ENCODE assay signal across 29 cellular contexts in the genomic region with DNA sequence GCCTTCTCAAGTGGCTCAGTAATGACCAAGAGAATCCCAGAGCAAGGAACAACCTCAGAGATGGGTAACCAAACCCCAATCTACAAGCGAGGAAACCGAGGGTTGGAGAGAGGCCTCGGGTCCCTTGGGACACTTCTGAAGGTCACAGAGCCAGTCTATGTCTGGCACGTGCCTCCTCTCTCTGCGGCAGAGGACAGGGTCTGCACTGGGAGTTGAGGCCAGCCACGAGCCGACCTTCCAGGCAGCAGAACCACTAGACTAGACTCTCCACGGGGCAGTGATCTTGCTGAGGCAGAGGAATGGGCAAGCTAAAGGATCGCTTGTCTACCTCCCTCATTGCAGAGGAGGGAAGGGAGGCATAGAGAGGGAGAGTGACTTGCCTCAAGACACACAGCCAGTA.
"Had no signal": no experiment of that assay in that cellular context is flagged by ENCODE, and none has a peak within 500 bp of the region (broad histone marks: within the 10 kb centered on the region; RNA-seq: fewer than 3 reads in every experiment).

No MANE protein-coding gene starts in this region.

- H3K4me3 Mint-ChIP-seq: activated CD4-positive, alpha-beta memory T cell treated with anti-CD3 and anti-CD28 coated beads for 36 hours; activated CD4-positive, alpha-beta T cell treated with anti-CD3 and anti-CD28 coated beads for 36 hours; activated CD4-positive, alpha-beta T cell treated with anti-CD3 and anti-CD28 coated beads, Interleukin-2, amount 10 ng/mL, durations not matched to agents 24 days and 14 days; activated CD8-positive, alpha-beta memory T cell treated with anti-CD3 and anti-CD28 coated beads, Interleukin-2, amount 10 ng/mL, durations not matched to agents 7 days and 5 days; activated CD8-positive, alpha-beta T cell treated with anti-CD3 and anti-CD28 coated beads, Interleukin-2, amount 10 ng/mL, durations not matched to agents 7 days and 5 days; activated naive CD4-positive, alpha-beta T cell treated with anti-CD3 and anti-CD28 coated beads for 36 hours; activated naive CD4-positive, alpha-beta T cell treated with anti-CD3 and anti-CD28 coated beads, Interleukin-2, amount 50 U/mL, for 24 hours; activated naive CD8-positive, alpha-beta T cell treated with anti-CD3 and anti-CD28 coated beads for 36 hours; activated naive CD8-positive, alpha-beta T cell treated with anti-CD3 and anti-CD28 coated beads, Interleukin-2, amount 50 U/mL, for 24 hours; activated T-helper 1 cell treated with anti-CD3 and anti-CD28 coated beads, Interleukin-12 subunit alpha, Interleukin-12 subunit beta, Interleukin-2, Interleukin-4 antibody, amounts not matched to agents 30 ng/mL and 10 ng/mL and 1 ng/mL, durations not matched to agents 14 hours and 24 hours and 36 hours had no signal

- H3K4me1 ChIP-seq: adrenal gland, body of pancreas, gastroesophageal sphincter had no signal

- H3K27ac ChIP-seq: adrenal gland, body of pancreas, epithelial cell of prostate, esophagus squamous epithelium, gastroesophageal sphincter had no signal

- ATAC-seq: activated CD4-positive, alpha-beta T cell treated with anti-CD3 and anti-CD28 coated beads for 36 hours; activated CD8-positive, alpha-beta memory T cell treated with anti-CD3 and anti-CD28 coated beads, Interleukin-2, amount 10 ng/mL, durations not matched to agents 7 days and 5 days; activated CD8-positive, alpha-beta T cell treated with anti-CD3 and anti-CD28 coated beads, Interleukin-2, amount 10 ng/mL, durations not matched to agents 7 days and 5 days; activated naive CD8-positive, alpha-beta T cell treated with anti-CD3 and anti-CD28 coated beads, Interleukin-2, amount 50 U/mL, for 24 hours; body of pancreas; gastroesophageal sphincter had no signal

- H3K27ac Mint-ChIP-seq: activated CD4-positive, alpha-beta memory T cell treated with anti-CD3 and anti-CD28 coated beads for 36 hours; activated CD4-positive, alpha-beta T cell treated with anti-CD3 and anti-CD28 coated beads for 36 hours; activated CD4-positive, alpha-beta T cell treated with anti-CD3 and anti-CD28 coated beads, Interleukin-2, amount 10 ng/mL, durations not matched to agents 24 days and 14 days; activated CD8-positive, alpha-beta memory T cell treated with anti-CD3 and anti-CD28 coated beads, Interleukin-2, amount 10 ng/mL, durations not matched to agents 7 days and 5 days; activated CD8-positive, alpha-beta T cell treated with anti-CD3 and anti-CD28 coated beads, Interleukin-2, amount 10 ng/mL, durations not matched to agents 7 days and 5 days; activated naive CD4-positive, alpha-beta T cell treated with anti-CD3 and anti-CD28 coated beads for 36 hours; activated naive CD4-positive, alpha-beta T cell treated with anti-CD3 and anti-CD28 coated beads, Interleukin-2, amount 50 U/mL, for 24 hours; activated naive CD8-positive, alpha-beta T cell treated with anti-CD3 and anti-CD28 coated beads for 36 hours; activated naive CD8-positive, alpha-beta T cell treated with anti-CD3 and anti-CD28 coated beads, Interleukin-2, amount 50 U/mL, for 24 hours; activated T-helper 1 cell treated with anti-CD3 and anti-CD28 coated beads, Interleukin-12 subunit alpha, Interleukin-12 subunit beta, Interleukin-2, Interleukin-4 antibody, amounts not matched to agents 30 ng/mL and 10 ng/mL and 1 ng/mL, durations not matched to agents 14 hours and 24 hours and 36 hours; activated T-helper 2 cell treated with anti-CD3 and anti-CD28 coated beads, Interferon-gamma antibody, Interleukin-2, Interleukin-4, amounts not matched to agents 10 μg/mL and 5 μg/mL and 100 μg/mL, durations not matched to agents 14 hours and 24 hours and 36 hours had no signal

- H3K9me3 Mint-ChIP-seq: activated CD4-positive, alpha-beta memory T cell treated with anti-CD3 and anti-CD28 coated beads for 36 hours; activated CD4-positive, alpha-beta T cell treated with anti-CD3 and anti-CD28 coated beads, Interleukin-2, amount 10 ng/mL, durations not matched to agents 24 days and 14 days; activated naive CD4-positive, alpha-beta T cell treated with anti-CD3 and anti-CD28 coated beads for 36 hours; activated naive CD4-positive, alpha-beta T cell treated with anti-CD3 and anti-CD28 coated beads, Interleukin-2, amount 50 U/mL, for 24 hours; activated naive CD8-positive, alpha-beta T cell treated with anti-CD3 and anti-CD28 coated beads for 36 hours; activated naive CD8-positive, alpha-beta T cell treated with anti-CD3 and anti-CD28 coated beads, Interleukin-2, amount 50 U/mL, for 24 hours; activated T-helper 1 cell treated with anti-CD3 and anti-CD28 coated beads, Interleukin-12 subunit alpha, Interleukin-12 subunit beta, Interleukin-2, Interleukin-4 antibody, amounts not matched to agents 30 ng/mL and 10 ng/mL and 1 ng/mL, durations not matched to agents 14 hours and 24 hours and 36 hours; activated T-helper 2 cell treated with anti-CD3 and anti-CD28 coated beads, Interferon-gamma antibody, Interleukin-2, Interleukin-4, amounts not matched to agents 10 μg/mL and 5 μg/mL and 100 μg/mL, durations not matched to agents 14 hours and 24 hours and 36 hours had no signal

- H3K4me1 Mint-ChIP-seq: activated CD4-positive, alpha-beta T cell treated with anti-CD3 and anti-CD28 coated beads for 36 hours; activated CD4-positive, alpha-beta T cell treated with anti-CD3 and anti-CD28 coated beads, Interleukin-2, amount 10 ng/mL, durations not matched to agents 24 days and 14 days; activated CD8-positive, alpha-beta memory T cell treated with anti-CD3 and anti-CD28 coated beads, Interleukin-2, amount 10 ng/mL, durations not matched to agents 7 days and 5 days; activated naive CD4-positive, alpha-beta T cell treated with anti-CD3 and anti-CD28 coated beads, Interleukin-2, amount 50 U/mL, for 24 hours; activated naive CD8-positive, alpha-beta T cell treated with anti-CD3 and anti-CD28 coated beads for 36 hours; activated naive CD8-positive, alpha-beta T cell treated with anti-CD3 and anti-CD28 coated beads, Interleukin-2, amount 50 U/mL, for 24 hours had no signal

- DNase-seq: activated CD4-positive, alpha-beta memory T cell treated with anti-CD3 and anti-CD28 coated beads for 36 hours; activated CD4-positive, alpha-beta T cell treated with anti-CD3 and anti-CD28 coated beads for 36 hours; activated CD4-positive, alpha-beta T cell treated with anti-CD3 and anti-CD28 coated beads, Interleukin-2, amount 10 ng/mL, durations not matched to agents 24 days and 14 days; activated CD4-positive, CD25-positive, alpha-beta regulatory T cell; activated CD4-positive, CD25-positive, alpha-beta regulatory T cell treated with anti-CD3 and anti-CD28 coated beads, Interleukin-2, amount 50 U/mL, for 72 hours; activated CD8-positive, alpha-beta memory T cell treated with anti-CD3 and anti-CD28 coated beads, Interleukin-2, amount 10 ng/mL, durations not matched to agents 7 days and 5 days; activated CD8-positive, alpha-beta memory T cell treated with anti-CD3 and anti-CD28 coated beads, Interleukin-2, amount 50 U/mL, for 4 hours; activated CD8-positive, alpha-beta T cell treated with anti-CD3 and anti-CD28 coated beads, Interleukin-2, amount 10 ng/mL, durations not matched to agents 7 days and 5 days; activated effector memory CD4-positive, alpha-beta T cell treated with anti-CD3 and anti-CD28 coated beads, Interleukin-2, amount 50 U/mL, for 16 hours; activated naive CD4-positive, alpha-beta T cell treated with anti-CD3 and anti-CD28 coated beads for 36 hours; activated naive CD8-positive, alpha-beta T cell treated with anti-CD3 and anti-CD28 coated beads for 36 hours; activated naive CD8-positive, alpha-beta T cell treated with anti-CD3 and anti-CD28 coated beads, Interleukin-2, amount 50 U/mL, for 24 hours; activated T-cell treated with anti-CD3 and anti-CD28 coated beads, Interleukin-2, amount 50 U/mL, for 1 hour; activated T-cell treated with anti-CD3 and anti-CD28 coated beads, Interleukin-2, amount 50 U/mL, for 48 hours; amygdala; aorta; body of pancreas; caudate nucleus; cortex of kidney; effector CD8-positive, alpha-beta T cell; esophagus squamous epithelium; foreskin melanocyte; T-helper 2 cell had no signal

- H3K27me3 ChIP-seq: adrenal gland, body of pancreas, esophagus squamous epithelium, gastroesophageal sphincter had no signal

- H3K36me3 Mint-ChIP-seq: activated CD4-positive, alpha-beta memory T cell treated with anti-CD3 and anti-CD28 coated beads for 36 hours; activated CD8-positive, alpha-beta memory T cell treated with anti-CD3 and anti-CD28 coated beads, Interleukin-2, amount 10 ng/mL, durations not matched to agents 7 days and 5 days; activated naive CD4-positive, alpha-beta T cell treated with anti-CD3 and anti-CD28 coated beads, Interleukin-2, amount 50 U/mL, for 24 hours; activated naive CD8-positive, alpha-beta T cell treated with anti-CD3 and anti-CD28 coated beads for 36 hours had no signal

- H3K27me3 Mint-ChIP-seq: activated CD4-positive, alpha-beta memory T cell treated with anti-CD3 and anti-CD28 coated beads for 36 hours; activated CD4-positive, alpha-beta T cell treated with anti-CD3 and anti-CD28 coated beads for 36 hours; activated naive CD4-positive, alpha-beta T cell treated with anti-CD3 and anti-CD28 coated beads, Interleukin-2, amount 50 U/mL, for 24 hours; activated naive CD8-positive, alpha-beta T cell treated with anti-CD3 and anti-CD28 coated beads for 36 hours; activated naive CD8-positive, alpha-beta T cell treated with anti-CD3 and anti-CD28 coated beads, Interleukin-2, amount 50 U/mL, for 24 hours had no signal

- H3K36me3 ChIP-seq: adrenal gland, esophagus squamous epithelium, gastroesophageal sphincter had no signal

- H3K4me3 ChIP-seq: adrenal gland, body of pancreas, esophagus squamous epithelium, gastroesophageal sphincter had no signal

- H3K9me3 ChIP-seq: adrenal gland, body of pancreas, esophagus squamous epithelium, gastroesophageal sphincter had no signal
